15 cellular contexts compared by ENCODE assay signal in genomic region chr6:154766288-154766687, GRCh38. TPM values are rescaled to one million over a fixed set of nuclear protein-coding genes. Genes with fewer than 3 reads are reported as not detected.
DNase-seq lines count a peak whose midpoint lies in the region; ATAC-seq, FAIRE-seq and TF ChIP-seq lines count a peak whose summit lies in the region.
"Had no signal": no experiment of that assay in that cellular context is flagged by ENCODE, and none has a peak within 500 bp of the region (broad histone marks: within the 10 kb centered on the region; RNA-seq: fewer than 3 reads in every experiment).

No MANE protein-coding gene starts in this region.

- H4K20me1 ChIP-seq in endothelial cell of umbilical vein (replicated peaks; ENCODE audit: control insufficient read depth, extremely low read depth, insufficient read depth, low read length) = peaks cover 26% of the 10 kb centered on the region
- H4K20me1 ChIP-seq in mammary epithelial cell (ENCODE audit: insufficient read depth, low read length) = peaks cover 12% of the 10 kb centered on the region

- peak; percentile 34 for DNase-seq in AG10803 (ENCODE audit: low read depth)
- no peak for DNase-seq in GM12892 (ENCODE audit: insufficient read length)
- peak; percentile 8 for DNase-seq in endothelial cell of umbilical vein (ENCODE audit: low read depth, low spot score)
- no peak for DNase-seq in naive B cell
- DNase-seq in NCI-H1417 (lab: John Stamatoyannopoulos, UW) = no peak
- no peak for DNase-seq in mammary epithelial cell
- DNase-seq: NCI-H187; stimulated activated naive CD4-positive, alpha-beta T cell treated with Interleukin-2 at 50 U/mL for 16 hours; uterus had no signal

- H3K27ac Mint-ChIP-seq in naive B cell = peak overlapping the region in 4 of 6 donors; percentile 19 to 76 (median 38)
- H3K27ac Mint-ChIP-seq in activated T-helper 17 cell treated with anti-CD3 and anti-CD28 coated beads, Interleukin-2, amount 50 U/mL, for 72 hours = no peak overlapping the region

- H3K4me1 ChIP-seq in endothelial cell of umbilical vein (ENCODE audit: control insufficient read depth, extremely low read depth, insufficient read depth, low read length) = peaks cover 9% of the 10 kb centered on the region
- no peaks in the 10 kb centered on the region for H3K4me1 ChIP-seq in mammary epithelial cell (ENCODE audit: insufficient read depth, low read length)

- H2AFZ ChIP-seq in endothelial cell of umbilical vein (ENCODE audit: low read depth, low read length) = no peak overlapping the region
- H2AFZ ChIP-seq in mammary epithelial cell (ENCODE audit: low read depth, low read length) = no peak overlapping the region

- H3K27ac ChIP-seq in endothelial cell of umbilical vein (ENCODE audit: insufficient read depth, low read depth, low read length) (no peak overlapping the region), mammary epithelial cell (ENCODE audit: insufficient read depth, low read depth, low read length) (no peak overlapping the region)
- H3K27ac ChIP-seq: body of pancreas, uterus had no signal

- no peaks in the 10 kb centered on the region for H3K36me3 Mint-ChIP-seq in naive B cell
- H3K36me3 Mint-ChIP-seq in activated T-helper 17 cell treated with anti-CD3 and anti-CD28 coated beads, Interleukin-2, amount 50 U/mL, for 72 hours (ENCODE audit: low read depth) = peaks cover 8% of the 10 kb centered on the region

- H3K4me2 ChIP-seq in endothelial cell of umbilical vein (ENCODE audit: insufficient read depth, low read length) (no peak overlapping the region), mammary epithelial cell (ENCODE audit: insufficient read depth, low read depth, low read length) (no peak overlapping the region)
- H3K4me2 ChIP-seq: smooth muscle cell had no signal

- BruUV-seq in endothelial cell of umbilical vein (replicated peaks; lab: Mats Ljungman, UMichigan) (no TSS peak), mammary epithelial cell (replicated peaks; lab: Mats Ljungman, UMichigan) (no TSS peak)

- WGBS in mammary epithelial cell (ENCODE audit: low coverage, missing lambda C conversion rate) = 70% methylated on average over 3 of the region's 3 CpGs

- H3K4me1 Mint-ChIP-seq in naive B cell = peaks cover 58 to 77% (median 72%) of the 10 kb centered on the region in 3 donors
- H3K4me1 Mint-ChIP-seq in activated T-helper 17 cell treated with anti-CD3 and anti-CD28 coated beads, Interleukin-2, amount 50 U/mL, for 72 hours = peaks cover 43% of the 10 kb centered on the region

- POLR2A ChIA-PET in endothelial cell of umbilical vein (lab: Charles Lee) = no interaction called here

- peaks cover 99% of the 10 kb centered on the region for H3K79me2 ChIP-seq in endothelial cell of umbilical vein (ENCODE audit: control insufficient read depth, insufficient read depth, low read length)
- peaks cover 98% of the 10 kb centered on the region for H3K79me2 ChIP-seq in mammary epithelial cell (ENCODE audit: insufficient read depth, low read length)

- peaks cover 0 to 1% (median 0%) of the 10 kb centered on the region in 7 donors for H3K9me3 Mint-ChIP-seq in naive B cell
- H3K9me3 Mint-ChIP-seq in activated T-helper 17 cell treated with anti-CD3 and anti-CD28 coated beads, Interleukin-2, amount 50 U/mL, for 72 hours = no peaks in the 10 kb centered on the region

- intact Hi-C loops in endothelial cell of umbilical vein (cut with micrococcal nuclease) = loop anchor here (2.0 kb wide), 1 partner anchor 31 kb away; no protein-coding TSS in a partner anchor
- intact Hi-C loops in mammary epithelial cell (cut with micrococcal nuclease) = no loop called here

- in situ Hi-C loops in mammary epithelial cell (cut with MboI; ENCODE audit: low sequenced_read_pairs in 2 of 2) = no loop called here

- dilution Hi-C loops in endothelial cell of umbilical vein (cut with MboI; ENCODE audit: extremely low pct_ligation_motif_present, low sequenced_read_pairs) (no loop called here), mammary epithelial cell (cut with HindIII; ENCODE audit: low sequenced_read_pairs) (loop anchor here (5.0 kb wide), 1 partner anchor 44 kb away; no protein-coding TSS in a partner anchor)

- H3K9me3 ChIP-seq in endothelial cell of umbilical vein (replicated peaks; ENCODE audit: control insufficient read depth, insufficient read depth, low read length) (no peaks in the 10 kb centered on the region), mammary epithelial cell (replicated peaks; ENCODE audit: insufficient read depth, low read length) (no peaks in the 10 kb centered on the region)
- H3K9me3 ChIP-seq: body of pancreas, uterus had no signal

- H3K9me1 ChIP-seq in endothelial cell of umbilical vein (replicated peaks; ENCODE audit: control insufficient read depth, extremely low read depth, insufficient read depth, low read length) = no peaks in the 10 kb centered on the region

- H3K27me3 Mint-ChIP-seq in naive B cell = no peaks in the 10 kb centered on the region
- H3K27me3 Mint-ChIP-seq in activated T-helper 17 cell treated with anti-CD3 and anti-CD28 coated beads, Interleukin-2, amount 50 U/mL, for 72 hours = no peaks in the 10 kb centered on the region

- TF ChIP-seq CTCF in AG10803 (conservative IDR thresholded peaks at IDR 0.05; ENCODE audit: low read length) = no peak
- no peak for TF ChIP-seq CTCF in endothelial cell of umbilical vein (IDR thresholded peaks at IDR 0.05; ENCODE audit: extremely low read depth in 1 of 2, insufficient read depth in 1 of 2, low read depth in 1 of 2, low read length in 2 of 2)
- TF ChIP-seq CTCF in mammary epithelial cell (conservative IDR thresholded peaks at IDR 0.05 in 1 of 2, IDR thresholded peaks at IDR 0.05 in 1 of 2; ENCODE audit: extremely low read depth in 1 of 2, insufficient read depth in 1 of 2, low read depth in 1 of 2, low read length in 2 of 2) = no peak

- no peak for TF ChIP-seq POLR2A in GM12892 (IDR thresholded peaks at IDR 0.05; ENCODE audit: low read depth, low read length)
- no peak for TF ChIP-seq POLR2A in endothelial cell of umbilical vein (IDR thresholded peaks at IDR 0.05; ENCODE audit: low read depth, low read length)

- CTCF ChIA-PET in endothelial cell of umbilical vein (lab: Charles Lee) = interaction anchor here (0.7 to 2.2 kb wide), 2 partner anchors 9 kb away, joined by 3 to 5 read pairs; no protein-coding TSS in a partner anchor
- CTCF ChIA-PET in mammary epithelial cell (lab: Charles Lee; ENCODE audit: low non-redundant PET) = no interaction called here

- H3K9ac ChIP-seq in endothelial cell of umbilical vein (replicated peaks; ENCODE audit: extremely low read depth, insufficient read depth, low read length) (no peak overlapping the region), mammary epithelial cell (ENCODE audit: insufficient read depth, low read length) (no peak overlapping the region)

- ATAC-seq in naive B cell (ENCODE audit: low read depth in 2 of 2) (no peak), HG03442 (IDR thresholded peaks at IDR 0.05; ENCODE audit: unreplicated experiment) (no peak)
- ATAC-seq in activated T-helper 17 cell treated with anti-CD3 and anti-CD28 coated beads, Interleukin-2, amount 50 U/mL, for 72 hours (replicated peaks) = no peak

- H3K36me3 ChIP-seq in endothelial cell of umbilical vein (ENCODE audit: control insufficient read depth in 2 of 2, extremely low read depth in 1 of 2, insufficient read depth in 2 of 2, low read length in 2 of 2) (no peaks in the 10 kb centered on the region), mammary epithelial cell (ENCODE audit: insufficient read depth, low read length) (peaks cover 2% of the 10 kb centered on the region)
- H3K36me3 ChIP-seq: uterus had no signal

- FAIRE-seq in GM12892 (lab: Jason Lieb, UNC) = peak; percentile 21
- FAIRE-seq in endothelial cell of umbilical vein (lab: Jason Lieb, UNC) = no peak
- FAIRE-seq: H54 had no signal

- H3K4me3 ChIP-seq in AG10803 (ENCODE audit: low read length) = no peak overlapping the region
- H3K4me3 ChIP-seq in endothelial cell of umbilical vein (replicated peaks in 1 of 3; ENCODE audit: insufficient read depth in 1 of 3, low read depth in 1 of 3, low read length in 3 of 3) = no peak overlapping the region
- no peak overlapping the region for H3K4me3 ChIP-seq in mammary epithelial cell (replicated peaks in 1 of 3; ENCODE audit: insufficient read depth in 1 of 3, low read depth in 2 of 3, low read length in 3 of 3)
- H3K4me3 ChIP-seq: body of pancreas, dorsolateral prefrontal cortex, smooth muscle cell, uterus had no signal

- H3K27me3 ChIP-seq in endothelial cell of umbilical vein (ENCODE audit: control insufficient read depth in 2 of 2, insufficient read depth in 2 of 2, low read length in 2 of 2) (no peaks in the 10 kb centered on the region), mammary epithelial cell (ENCODE audit: insufficient read depth, low read length) (no peaks in the 10 kb centered on the region)
- H3K27me3 ChIP-seq: body of pancreas, dorsolateral prefrontal cortex, uterus had no signal

- H3K4me3 Mint-ChIP-seq in naive B cell = peak overlapping the region in 1 of 8 donors; percentile 71
- no peak overlapping the region for H3K4me3 Mint-ChIP-seq in activated T-helper 17 cell treated with anti-CD3 and anti-CD28 coated beads, Interleukin-2, amount 50 U/mL, for 72 hours

TF ChIP-seq in endothelial cell of umbilical vein, 7 proteins besides CTCF, POLR2A, EP300 and RAD21 (continues in another document):
- no peak for TF ChIP-seq GATA2 (IDR thresholded peaks at IDR 0.05; ENCODE audit: insufficient read depth, insufficient read length, low read depth, low read length)
- TF ChIP-seq, protein P1, sequence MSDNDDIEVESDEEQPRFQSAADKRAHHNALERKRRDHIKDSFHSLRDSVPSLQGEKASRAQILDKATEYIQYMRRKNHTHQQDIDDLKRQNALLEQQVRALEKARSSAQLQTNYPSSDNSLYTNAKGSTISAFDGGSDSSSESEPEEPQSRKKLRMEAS (IDR thresholded peaks at IDR 0.05; ENCODE audit: insufficient read depth, insufficient read length) = no peak
- no peak for TF ChIP-seq JUN (IDR thresholded peaks at IDR 0.05; ENCODE audit: borderline replicate concordance, insufficient read depth, insufficient read length, low read depth)
- TF ChIP-seq FOS (IDR thresholded peaks at IDR 0.05; ENCODE audit: borderline replicate concordance, insufficient read depth, low read length) = no peak

RNA-seq across cellular contexts. Expression of gene SCAF8, which starts 33.1 kb away (rescaled TPM):
- polyA plus RNA-seq in GM12892 (2012; ENCODE audit: missing spikeins) = 17.5 TPM
- total RNA-seq in endothelial cell of umbilical vein (37.4 and 37.8 TPM in 2 replicates), mammary epithelial cell (10 to 100 TPM; 31.8 to 36.9 TPM)
- polyA plus RNA-seq in endothelial cell of umbilical vein (11.7 TPM in 2 replicates), naive B cell (ENCODE audit: low read depth in 6 of 6) (10 to 100 TPM; 11.2 to 25.4 (median 14.0) TPM), mammary epithelial cell (15.5 TPM)
- 12.5 and 13.2 TPM in 2 replicates for polyA plus RNA-seq in endothelial cell of umbilical vein (2011; cell fraction: cytosol; rRNA removed)
- polyA plus RNA-seq in endothelial cell of umbilical vein (2011; cell fraction: nucleus; rRNA removed) = 28.3 and 33.8 TPM in 2 replicates
- 14.3 and 20.0 TPM in 2 replicates for polyA plus RNA-seq in endothelial cell of umbilical vein (2012)
- polyA minus RNA-seq in endothelial cell of umbilical vein (26.7 and 28.9 TPM in 2 replicates), mammary epithelial cell (32.6 TPM)
- 12.8 TPM for polyA minus RNA-seq in endothelial cell of umbilical vein (2011; cell fraction: cytosol; rRNA and poly(A)+ RNA removed)
- 48.4 and 65.7 TPM in 2 replicates for polyA minus RNA-seq in endothelial cell of umbilical vein (2011; cell fraction: nucleus; rRNA and poly(A)+ RNA removed)
- total RNA-seq in activated T-helper 17 cell treated with anti-CD3 and anti-CD28 coated beads, Interleukin-2, amount 50 U/mL, for 72 hours = 10 to 100 TPM; 25.9 to 29.9 TPM

Comparison
In these comparisons a context has a peak if more than half of its experiments do, and no peak if none do; other contexts are left out.
1. DNase-seq: peak in AG10803 (single experiment) and endothelial cell of umbilical vein (single experiment); none in GM12892 (single experiment), naive B cell (single experiment), NCI-H1417 (0 of 3) and mammary epithelial cell (single experiment).